Comparison of ENCODE assay signal across 10 cellular contexts in the genomic region with DNA sequence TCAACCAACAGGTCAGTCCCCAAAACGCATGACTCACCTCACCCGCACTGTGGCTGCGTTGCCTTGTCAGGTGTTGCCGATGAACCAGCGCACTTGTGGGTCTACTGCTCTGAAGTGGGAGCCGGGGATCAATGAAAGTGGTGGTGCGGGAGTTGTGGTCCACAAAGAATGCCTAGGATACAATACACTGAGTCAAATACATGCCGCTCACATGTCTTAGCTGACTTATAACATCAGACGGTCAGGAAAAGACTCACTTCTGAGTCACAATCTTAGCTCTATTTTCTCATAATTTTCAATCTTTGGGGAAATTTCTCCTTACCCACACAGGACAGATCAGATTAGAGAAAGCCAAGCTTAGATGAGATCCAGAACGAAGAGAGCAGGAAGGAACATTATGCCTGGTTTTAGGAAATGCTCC.
DNase-seq lines count a peak whose midpoint lies in the region; ATAC-seq, FAIRE-seq and TF ChIP-seq lines count a peak whose summit lies in the region.
"Had no signal": no experiment of that assay in that cellular context is flagged by ENCODE, and none has a peak within 500 bp of the region (broad histone marks: within the 10 kb centered on the region; RNA-seq: fewer than 3 reads in every experiment).

No MANE protein-coding gene starts in this region.

- intact Hi-C loops in Right ventricle myocardium superior (cut with DNase I) = loop anchor here (10.0 kb wide), 1 partner anchor 204 kb away; no protein-coding TSS in a partner anchor

- CTCF ChIA-PET in activated naive CD4-positive, alpha-beta T cell treated with anti-CD3 and anti-CD28 coated beads, Interleukin-2, amount 10 ng/mL, durations not matched to agents 7 days and 5 days (lab: Charles Lee) = interaction anchor here (0.8 to 3.6 kb wide), 9 partner anchors 10 to 200 kb away, joined by 4 to 19 read pairs (median 5); no protein-coding TSS in a partner anchor

- H3K4me3 Mint-ChIP-seq in activated naive CD4-positive, alpha-beta T cell treated with anti-CD3 and anti-CD28 coated beads, Interleukin-2, amount 10 ng/mL, durations not matched to agents 7 days and 5 days = no peak overlapping the region
- H3K4me3 Mint-ChIP-seq: B cell had no signal

- DNase-seq in stimulated activated naive CD4-positive, alpha-beta T cell treated with Interleukin-2 at 50 U/mL for 16 hours (lab: John Stamatoyannopoulos, UW) = peak; percentile 66
- DNase-seq in stimulated activated naive CD4-positive, alpha-beta T cell (lab: John Stamatoyannopoulos, UW) = no peak
- peak; percentile 27 for DNase-seq in activated naive CD4-positive, alpha-beta T cell treated with anti-CD3 and anti-CD28 coated beads, Interleukin-2, amount 10 ng/mL, durations not matched to agents 7 days and 5 days
- peak; percentile 86 for DNase-seq in iris pigment epithelial cell (ENCODE audit: low read depth)
- no peak for DNase-seq in Right ventricle myocardium superior
- DNase-seq in NCI-H2171 (lab: John Stamatoyannopoulos, UW) = no peak
- DNase-seq in D721Med (ENCODE audit: insufficient read length, low spot score) = no peak
- DNase-seq: NCI-H1436 treated with DMSO at 0.1 percent for 48 hours had no signal

- H3K4me1 Mint-ChIP-seq in activated naive CD4-positive, alpha-beta T cell treated with anti-CD3 and anti-CD28 coated beads, Interleukin-2, amount 10 ng/mL, durations not matched to agents 7 days and 5 days = peaks cover 44% of the 10 kb centered on the region

- H3K27ac Mint-ChIP-seq in activated naive CD4-positive, alpha-beta T cell treated with anti-CD3 and anti-CD28 coated beads, Interleukin-2, amount 10 ng/mL, durations not matched to agents 7 days and 5 days = no peak overlapping the region
- H3K27ac Mint-ChIP-seq: B cell had no signal

- ATAC-seq in GM21786 (IDR thresholded peaks at IDR 0.05; ENCODE audit: unreplicated experiment) (no peak), Right ventricle myocardium superior (ENCODE audit: poor library complexity) (no peak)

- no peak for TF ChIP-seq CTCF in D721Med (IDR thresholded peaks at IDR 0.05; ENCODE audit: insufficient read depth, missing control alignments)

- no peaks in the 10 kb centered on the region for H3K36me3 Mint-ChIP-seq in activated naive CD4-positive, alpha-beta T cell treated with anti-CD3 and anti-CD28 coated beads, Interleukin-2, amount 10 ng/mL, durations not matched to agents 7 days and 5 days

- no peak for FAIRE-seq in D721Med (lab: Jason Lieb, UNC)

- no peaks in the 10 kb centered on the region for H3K9me3 Mint-ChIP-seq in activated naive CD4-positive, alpha-beta T cell treated with anti-CD3 and anti-CD28 coated beads, Interleukin-2, amount 10 ng/mL, durations not matched to agents 7 days and 5 days

- H3K27me3 Mint-ChIP-seq in activated naive CD4-positive, alpha-beta T cell treated with anti-CD3 and anti-CD28 coated beads, Interleukin-2, amount 10 ng/mL, durations not matched to agents 7 days and 5 days = no peaks in the 10 kb centered on the region
- H3K27me3 Mint-ChIP-seq: B cell had no signal

Comparison
In these comparisons a context has a peak if more than half of its experiments do, and no peak if none do; other contexts are left out.
1. DNase-seq: peak in stimulated activated naive CD4-positive, alpha-beta T cell treated with Interleukin-2 at 50 U/mL for 16 hours (single experiment), activated naive CD4-positive, alpha-beta T cell treated with anti-CD3 and anti-CD28 coated beads, Interleukin-2, amount 10 ng/mL, durations not matched to agents 7 days and 5 days (single experiment) and iris pigment epithelial cell (single experiment); none in stimulated activated naive CD4-positive, alpha-beta T cell (0 of 6), Right ventricle myocardium superior (single experiment), NCI-H2171 (single experiment) and D721Med (single experiment).